ENCODE assay signal across 2 cellular contexts in the genomic region with DNA sequence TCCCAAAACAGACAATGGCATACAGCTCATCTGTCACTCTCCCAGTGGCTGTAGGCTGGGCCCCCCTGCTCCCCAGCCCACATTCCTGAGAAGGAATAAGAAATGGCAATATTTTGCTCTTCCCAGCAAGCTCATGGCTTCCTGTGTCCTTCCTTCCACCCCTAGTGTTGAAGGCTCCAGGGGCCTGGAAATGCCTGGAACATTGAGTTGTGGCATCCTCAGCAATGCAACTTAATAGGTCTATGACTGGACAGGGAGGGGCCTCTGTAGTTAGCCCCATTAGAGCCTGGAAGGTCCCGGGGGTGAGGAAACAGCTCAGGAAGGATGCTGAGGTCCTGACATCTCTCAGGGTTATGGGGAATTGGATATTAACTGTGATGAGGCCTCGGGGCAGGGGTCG.
TF ChIP-seq lines count a peak whose summit lies in the region.

No MANE protein-coding gene starts in this region.

TF ChIP-seq in A549, 52 proteins besides CTCF, POLR2A, EP300 and RAD21:
- TF ChIP-seq POLR2AphosphoS2 (conservative IDR thresholded peaks at IDR 0.05; ENCODE audit: low read length) (no peak), RCOR1 (IDR thresholded peaks at IDR 0.05; ENCODE audit: low read depth, low read length) (no peak), BCL3 (IDR thresholded peaks at IDR 0.05) (no peak), CBX2 (IDR thresholded peaks at IDR 0.05; ENCODE audit: borderline replicate concordance, low read depth) (no peak), CBX8 (IDR thresholded peaks at IDR 0.05) (no peak), ESRRA (IDR thresholded peaks at IDR 0.05; ENCODE audit: borderline replicate concordance, low read length) (no peak), REST (IDR thresholded peaks at IDR 0.05) (no peak), FOSL2 (IDR thresholded peaks at IDR 0.05) (no peak), FOSL2 (CRISPR knock-in tag; IDR thresholded peaks at IDR 0.05) (no peak), SREBF2 (IDR thresholded peaks at IDR 0.05) (no peak), HES2 (IDR thresholded peaks at IDR 0.05) (no peak), E2F6 (IDR thresholded peaks at IDR 0.05; ENCODE audit: borderline replicate concordance, low read depth) (no peak), NPAS2 (CRISPR knock-in tag; IDR thresholded peaks at IDR 0.05; ENCODE audit: borderline replicate concordance) (no peak), EHF (CRISPR knock-in tag; IDR thresholded peaks at IDR 0.05) (no peak)

TF ChIP-seq in H1, 55 proteins besides CTCF, POLR2A, EP300 and RAD21:
- TF ChIP-seq, protein P1, sequence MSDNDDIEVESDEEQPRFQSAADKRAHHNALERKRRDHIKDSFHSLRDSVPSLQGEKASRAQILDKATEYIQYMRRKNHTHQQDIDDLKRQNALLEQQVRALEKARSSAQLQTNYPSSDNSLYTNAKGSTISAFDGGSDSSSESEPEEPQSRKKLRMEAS (IDR thresholded peaks at IDR 0.05): no peak
- TF ChIP-seq CTBP2 (IDR thresholded peaks at IDR 0.05; ENCODE audit: borderline replicate concordance, insufficient read depth, insufficient read length, low read length): no peak
- no peak for TF ChIP-seq CBX8 (IDR thresholded peaks at IDR 0.05; ENCODE audit: borderline replicate concordance, low read depth, low read length)
- TF ChIP-seq HDAC2 (IDR thresholded peaks at IDR 0.05; ENCODE audit: borderline replicate concordance in 1 of 2, low read depth in 2 of 2, low read length in 2 of 2): no peak
- TF ChIP-seq KDM5A (IDR thresholded peaks at IDR 0.05; ENCODE audit: low read length): no peak
- no peak for TF ChIP-seq SIRT6 (IDR thresholded peaks at IDR 0.05; ENCODE audit: low read length)
- no peak for TF ChIP-seq RFX5 (IDR thresholded peaks at IDR 0.05; ENCODE audit: borderline replicate concordance, low read depth, low read length)
- TF ChIP-seq CHD1 (IDR thresholded peaks at IDR 0.05; ENCODE audit: low read depth, low read length): no peak
- no peak for TF ChIP-seq CBX5 (IDR thresholded peaks at IDR 0.05; ENCODE audit: low read depth, low read length)
- no peak for TF ChIP-seq BCL11A (IDR thresholded peaks at IDR 0.05; ENCODE audit: low read depth in 2 of 2, low read length in 2 of 2)
- TF ChIP-seq USF2 (IDR thresholded peaks at IDR 0.05; ENCODE audit: low read length): no peak
- no peak for TF ChIP-seq GTF2F1 (IDR thresholded peaks at IDR 0.05; ENCODE audit: borderline replicate concordance, low read depth, low read length)
- TF ChIP-seq MAFK (IDR thresholded peaks at IDR 0.05; ENCODE audit: low read depth, low read length): no peak
- TF ChIP-seq BACH1 (IDR thresholded peaks at IDR 0.05; ENCODE audit: low read length): no peak
- no peak for TF ChIP-seq CREB1 (IDR thresholded peaks at IDR 0.05)
- TF ChIP-seq SRF (IDR thresholded peaks at IDR 0.05; ENCODE audit: low read depth, low read length): no peak
